In the genomic region with DNA sequence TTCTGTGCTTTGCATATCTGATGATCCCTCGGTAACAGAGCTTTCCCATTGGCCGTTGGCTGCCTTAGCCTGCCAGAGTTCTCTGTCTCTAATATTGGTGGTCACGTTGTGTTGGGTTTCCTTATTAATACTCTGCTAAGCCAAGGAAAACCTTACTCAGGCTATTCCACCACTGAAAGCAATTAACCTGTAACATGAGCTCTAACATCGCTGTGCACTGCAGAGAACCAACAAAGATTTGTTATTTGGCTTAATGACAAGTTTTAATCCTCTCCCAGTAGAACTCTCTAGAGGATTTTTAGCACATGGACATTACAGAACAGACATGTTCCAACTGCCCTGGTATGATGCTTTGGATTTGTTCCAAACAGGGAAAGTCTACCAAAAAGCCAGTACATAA, we compare ENCODE assay signal across 28 cellular contexts.
DNase-seq lines count a peak whose midpoint lies in the region; TF ChIP-seq lines count a peak whose summit lies in the region.
"Had no signal": no experiment of that assay in that cellular context is flagged by ENCODE, and none has a peak within 500 bp of the region (broad histone marks: within the 10 kb centered on the region; RNA-seq: fewer than 3 reads in every experiment).

No MANE protein-coding gene starts in this region.

- H2AFZ ChIP-seq in MM.1S (ENCODE audit: low read length): no peak overlapping the region

- no peaks in the 10 kb centered on the region for H4K20me1 ChIP-seq in MM.1S (ENCODE audit: insufficient read depth, low read length)

- H3K4me3 ChIP-seq in A673 (ENCODE audit: low read depth, low read length, poor library complexity, severe bottlenecking) (no peak overlapping the region), MM.1S (ENCODE audit: low read length) (no peak overlapping the region)
- H3K4me3 ChIP-seq: adrenal gland, coronary artery, esophagus muscularis mucosa, gastrocnemius medialis, left lung, prostate gland had no signal

- POLR2A ChIA-PET in A673 (lab: Charles Lee; ENCODE audit: low non-redundant PET): no interaction called here

- H3K9me3 ChIP-seq in A673 (ENCODE audit: low read depth, low read length, poor library complexity, severe bottlenecking) (no peaks in the 10 kb centered on the region), MM.1S (replicated peaks; ENCODE audit: insufficient read depth, low read length) (no peaks in the 10 kb centered on the region)
- H3K9me3 ChIP-seq: adrenal gland, esophagus muscularis mucosa, gastrocnemius medialis, left lung, neutrophil, prostate gland had no signal

- H3F3A ChIP-seq in MM.1S (ENCODE audit: insufficient read depth, low read length): no peaks in the 10 kb centered on the region

- no peak overlapping the region for H3K27ac ChIP-seq in A673 (ENCODE audit: low read depth, low read length, poor library complexity, severe bottlenecking)
- no peak overlapping the region for H3K27ac ChIP-seq in MM.1S (ENCODE audit: low read length)
- H3K27ac ChIP-seq: adrenal gland, coronary artery, esophagus muscularis mucosa, gastrocnemius medialis, left lung, neutrophil, prostate gland had no signal

- no peaks in the 10 kb centered on the region for H3K79me2 ChIP-seq in MM.1S (ENCODE audit: low read length)

- BruUV-seq in A673 (replicated peaks; lab: Mats Ljungman, UMichigan): no TSS peak

- DNase-seq in A673 (ENCODE audit: low spot score): peak; percentile 9
- DNase-seq in DMS153 treated with DMSO at 0.1 percent for 48 hours (lab: John Stamatoyannopoulos, UW; ENCODE audit: unreplicated experiment): peak; percentile 23
- peak; percentile 57 for DNase-seq in NCI-H524 treated with DMSO at 0.1 percent for 48 hours (lab: John Stamatoyannopoulos, UW)
- peak; percentile 70 for DNase-seq in fibroblast of gingiva (ENCODE audit: low read depth)
- no peak for DNase-seq in MM.1S
- DNase-seq in DMS53 treated with DMSO at 0.1 percent for 48 hours (lab: John Stamatoyannopoulos, UW; ENCODE audit: unreplicated experiment): no peak
- no peak for DNase-seq in cardiac septum (ENCODE audit: low spot score)
- no peak for DNase-seq in SKM-1 (lab: John Stamatoyannopoulos, UW; ENCODE audit: unreplicated experiment)
- DNase-seq: activated B cell treated with CpG ODN at 0.5 μM for 24 hours; activated CD8-positive, alpha-beta memory T cell treated with anti-CD3 and anti-CD28 coated beads, Interleukin-2, amount 10 ng/mL, durations not matched to agents 7 days and 5 days; activated naive CD4-positive, alpha-beta T cell; activated T-cell treated with anti-CD3 and anti-CD28 coated beads, Interleukin-2, amount 50 U/mL, for 72 hours; adrenal gland; DND-41; gastrocnemius medialis; H9; hypothalamus; left lung; mesenchymal stem cell; NCI-H146; NCI-H2171 treated with DMSO at 0.1 percent for 48 hours; SIG-M5; stimulated activated CD4-positive, alpha-beta T cell treated with anti-CD3 and anti-CD28 coated beads, Interleukin-15, amount 100 ng/mL, for 24 hours; stimulated activated naive B cell treated with anti-CD40 and anti-IgM and Interleukin-4, amounts not matched to agents 10 μg/mL and 1 μg/mL and 100 μg/mL, for 72 hours had no signal

- H3K4me1 ChIP-seq in A673 (ENCODE audit: insufficient read depth, low read length, poor library complexity, severe bottlenecking): no peaks in the 10 kb centered on the region
- H3K4me1 ChIP-seq in MM.1S (ENCODE audit: low read length): no peaks in the 10 kb centered on the region
- H3K4me1 ChIP-seq: adrenal gland, esophagus muscularis mucosa, gastrocnemius medialis, left lung, prostate gland had no signal

- H3K27me3 ChIP-seq in A673 (replicated peaks; ENCODE audit: insufficient read depth, low read depth, low read length, poor library complexity): peaks cover 19% of the 10 kb centered on the region
- no peaks in the 10 kb centered on the region for H3K27me3 ChIP-seq in MM.1S (replicated peaks; ENCODE audit: insufficient read depth, low read length)
- H3K27me3 ChIP-seq: adrenal gland, esophagus muscularis mucosa, left lung, neutrophil had no signal

- no peak for TF ChIP-seq CTCF in A673 (conservative IDR thresholded peaks at IDR 0.05; ENCODE audit: low read depth, low read length)
- no peak for TF ChIP-seq CTCF in MM.1S (IDR thresholded peaks at IDR 0.05; ENCODE audit: low read length)

- no peaks in the 10 kb centered on the region for H3K9me2 ChIP-seq in MM.1S (replicated peaks; ENCODE audit: insufficient read depth, low read length)

- H3K36me3 ChIP-seq in A673 (ENCODE audit: insufficient read depth, low read length, poor library complexity, severe bottlenecking) (no peaks in the 10 kb centered on the region), MM.1S (replicated peaks; ENCODE audit: insufficient read depth, low read length) (no peaks in the 10 kb centered on the region)
- H3K36me3 ChIP-seq: adrenal gland, esophagus muscularis mucosa, gastrocnemius medialis, left lung, neutrophil, prostate gland had no signal

- intact Hi-C loops in A673 (cut with micrococcal nuclease; ENCODE audit: unreplicated experiment): no loop called here
- intact Hi-C loops in cardiac septum (cut with DNase I): no loop called here

- no peak overlapping the region for H3K4me2 ChIP-seq in MM.1S (ENCODE audit: low read depth, low read length)

- CTCF ChIA-PET in A673 (lab: Charles Lee): no interaction called here

- no peak overlapping the region for H3K9ac ChIP-seq in MM.1S (ENCODE audit: low read length)

Comparison
In these comparisons a context has a peak if more than half of its experiments do, and no peak if none do; other contexts are left out.
1. DNase-seq: peak in A673 (single experiment), DMS153 treated with DMSO at 0.1 percent for 48 hours (single experiment), NCI-H524 treated with DMSO at 0.1 percent for 48 hours (single experiment) and fibroblast of gingiva (single experiment); none in MM.1S (single experiment), DMS53 treated with DMSO at 0.1 percent for 48 hours (single experiment), cardiac septum (single experiment) and SKM-1 (single experiment).